ENCODE assay signal across 8 cellular contexts in the genomic region with DNA sequence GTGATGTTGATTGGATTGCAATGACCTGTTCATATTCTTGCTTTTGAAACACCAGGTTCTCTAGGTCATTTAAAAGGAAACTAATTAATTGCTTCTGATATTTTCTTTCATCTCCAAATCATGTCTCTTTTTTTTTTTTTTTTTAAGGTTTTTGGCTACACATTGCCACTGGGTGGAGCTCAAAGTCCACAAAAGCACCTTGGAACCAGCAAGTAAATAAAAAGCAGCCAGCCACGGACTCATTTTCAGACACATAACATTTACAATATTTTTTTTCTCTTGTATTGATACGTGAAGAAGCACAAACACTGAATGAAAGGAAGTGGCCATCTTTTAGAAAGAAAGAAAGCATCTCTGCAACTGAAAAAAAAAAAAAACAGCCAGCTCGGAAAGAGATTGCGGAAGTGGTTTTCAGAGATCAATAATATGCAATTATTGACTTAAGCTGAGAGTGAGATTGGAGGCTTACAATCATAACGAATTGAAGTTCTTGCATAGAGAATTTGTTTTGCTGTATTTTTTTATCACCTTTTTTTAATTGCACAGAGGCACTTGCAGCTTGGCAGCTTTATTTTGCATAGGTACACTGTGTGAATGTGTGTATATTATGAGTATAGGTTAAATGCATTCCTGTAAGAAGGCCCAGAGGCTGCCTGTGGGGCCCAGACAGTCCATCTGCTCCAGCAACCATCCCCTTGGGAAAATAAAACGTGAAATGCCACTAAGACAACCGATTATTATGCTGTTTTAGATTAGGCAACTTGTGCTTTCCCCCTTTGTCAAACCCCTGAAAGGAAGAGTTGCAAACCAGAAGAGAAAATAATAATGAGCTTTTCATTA. TPM values are rescaled to one million over a fixed set of nuclear protein-coding genes. Genes with fewer than 3 reads are reported as not detected.
DNase-seq lines count a peak whose midpoint lies in the region; ATAC-seq, FAIRE-seq and TF ChIP-seq lines count a peak whose summit lies in the region.

No MANE protein-coding gene starts in this region.

- DNase-seq in activated naive CD4-positive, alpha-beta T cell treated with Interleukin-2 at 50 U/mL for 16 hours: peak; percentile 25
- no peak for DNase-seq in activated naive CD4-positive, alpha-beta T cell (lab: John Stamatoyannopoulos, UW)
- DNase-seq in LHCN-M2 (ENCODE audit: low read depth): peak; percentile 57
- peak; percentile 10 for DNase-seq in RCC 7860 (ENCODE audit: low spot score)
- peak; percentile 83 for DNase-seq in left kidney (ENCODE audit: low read depth, low spot score)

- peak; percentile 84 to 93 for TF ChIP-seq CTCF in brain (conservative IDR thresholded peaks at IDR 0.05)

- peak overlapping the region; percentile 60 to 81 (median 66) for H3K4me3 Mint-ChIP-seq in brain
- H3K4me3 Mint-ChIP-seq in stimulated activated memory B cell treated with anti-CD40 and anti-IgM and Interleukin-4, amounts not matched to agents 10 μg/mL and 1 μg/mL and 100 μg/mL, for 72 hours: peak overlapping the region; percentile 73

- no peak for ATAC-seq in stimulated activated memory B cell treated with anti-CD40 and anti-IgM and Interleukin-4, amounts not matched to agents 10 μg/mL and 1 μg/mL and 100 μg/mL, for 72 hours
- ATAC-seq in GM21360 (IDR thresholded peaks at IDR 0.05; ENCODE audit: unreplicated experiment): no peak

- peak; percentile 69 for FAIRE-seq in RCC 7860 (lab: Jason Lieb, UNC)

- peak overlapping the region in 3 of 5 experiments; percentile 20 to 68 (median 36) for H3K27ac Mint-ChIP-seq in brain
- H3K27ac Mint-ChIP-seq in stimulated activated memory B cell treated with anti-CD40 and anti-IgM and Interleukin-4, amounts not matched to agents 10 μg/mL and 1 μg/mL and 100 μg/mL, for 72 hours: peak overlapping the region; percentile 72

- no peaks in the 10 kb centered on the region for H3K9me3 Mint-ChIP-seq in brain
- H3K9me3 Mint-ChIP-seq in stimulated activated memory B cell treated with anti-CD40 and anti-IgM and Interleukin-4, amounts not matched to agents 10 μg/mL and 1 μg/mL and 100 μg/mL, for 72 hours: no peaks in the 10 kb centered on the region

- H3K36me3 Mint-ChIP-seq in brain: no peaks in the 10 kb centered on the region
- no peaks in the 10 kb centered on the region for H3K36me3 Mint-ChIP-seq in stimulated activated memory B cell treated with anti-CD40 and anti-IgM and Interleukin-4, amounts not matched to agents 10 μg/mL and 1 μg/mL and 100 μg/mL, for 72 hours

- peaks cover 13% of the 10 kb centered on the region for H3K4me1 Mint-ChIP-seq in brain
- H3K4me1 Mint-ChIP-seq in stimulated activated memory B cell treated with anti-CD40 and anti-IgM and Interleukin-4, amounts not matched to agents 10 μg/mL and 1 μg/mL and 100 μg/mL, for 72 hours: peaks cover 7% of the 10 kb centered on the region

- H3K27me3 Mint-ChIP-seq in brain: peaks cover 6% of the 10 kb centered on the region
- no peaks in the 10 kb centered on the region for H3K27me3 Mint-ChIP-seq in stimulated activated memory B cell treated with anti-CD40 and anti-IgM and Interleukin-4, amounts not matched to agents 10 μg/mL and 1 μg/mL and 100 μg/mL, for 72 hours

RNA-seq across cellular contexts. Expression of a gene that starts 28.2 kb away (rescaled TPM):
- total RNA-seq in LHCN-M2 (2014; rRNA removed): not detected in 2 replicates
- polyA plus RNA-seq in LHCN-M2 (2012): not detected
- not detected for polyA plus RNA-seq in brain (ENCODE audit: insufficient read depth, low read depth, low replicate concordance)

Comparison
In these comparisons a context has a peak if more than half of its experiments do, and no peak if none do; other contexts are left out.
1. DNase-seq: peak in activated naive CD4-positive, alpha-beta T cell treated with Interleukin-2 at 50 U/mL for 16 hours (single experiment), LHCN-M2 (single experiment), RCC 7860 (single experiment) and left kidney (single experiment); none in activated naive CD4-positive, alpha-beta T cell (0 of 4).